Comparison of ENCODE assay signal across 7 cellular contexts in the genomic region with DNA sequence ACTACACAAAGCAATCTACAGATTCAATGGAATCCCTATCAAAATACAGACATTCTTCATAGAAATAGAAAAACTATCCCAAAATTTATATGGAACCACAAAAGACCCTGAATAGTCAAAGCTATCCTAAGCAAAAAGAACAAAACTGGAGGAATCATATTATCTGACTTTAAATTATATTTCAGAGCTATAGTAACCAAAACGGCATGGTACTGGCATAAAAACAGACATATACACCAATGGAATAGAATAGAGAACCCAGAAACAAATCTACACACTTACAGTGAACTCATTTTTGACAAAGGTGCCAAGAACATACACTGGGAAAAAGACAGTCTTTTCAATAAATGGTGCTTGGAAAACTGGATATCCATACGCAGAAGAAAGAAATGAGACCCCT. TPM values are rescaled to one million over a fixed set of nuclear protein-coding genes. Genes with fewer than 3 reads are reported as not detected.
"Had no signal": no experiment of that assay in that cellular context is flagged by ENCODE, and none has a peak within 500 bp of the region (broad histone marks: within the 10 kb centered on the region; RNA-seq: fewer than 3 reads in every experiment).

No MANE protein-coding gene starts in this region.

RNA-seq across cellular contexts. Expression of gene IL20, which starts 12.8 kb away (rescaled TPM):
- total RNA-seq: GM23248, GM23338, H1, H4, H7, H9, HFFc6 had no signal
- polyA plus RNA-seq: GM23248, GM23338, H1 had no signal

RNA-seq across cellular contexts. Expression of gene IL24, which starts 44.6 kb away (rescaled TPM):
- total RNA-seq: GM23338, H1, H7, H9 had no signal
- polyA plus RNA-seq: GM23338, H1 had no signal
